Comparison of ENCODE assay signal across 8 cellular contexts in the genomic region with DNA sequence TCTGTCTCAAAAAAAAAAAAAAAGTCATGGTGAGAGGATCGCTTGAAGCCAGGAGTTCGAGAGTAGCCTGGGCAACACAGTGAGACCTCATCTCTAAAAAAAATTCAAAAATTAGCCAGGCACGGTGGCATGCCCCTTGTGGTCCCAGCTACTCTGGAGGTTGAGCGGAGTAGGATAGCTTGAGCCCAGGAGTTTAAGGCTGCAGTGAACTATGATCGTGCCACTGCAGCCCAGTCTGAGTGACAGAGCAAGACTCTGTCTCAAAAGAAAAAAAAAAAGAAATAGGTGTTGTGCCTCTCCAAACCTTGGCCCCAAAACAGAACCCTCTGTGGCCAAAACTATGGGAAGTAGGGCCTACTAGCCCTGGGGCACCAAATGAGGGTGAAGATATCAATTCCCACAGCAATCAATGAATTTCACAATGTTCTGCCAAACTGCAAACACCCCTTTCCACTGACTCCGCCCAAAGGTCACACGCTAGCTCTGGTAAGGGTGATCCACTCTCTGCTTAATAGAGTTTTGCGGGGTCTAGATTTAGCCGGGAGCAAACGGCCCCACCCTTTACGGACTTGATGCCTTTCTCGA. TPM values are rescaled to one million over a fixed set of nuclear protein-coding genes. Genes with fewer than 3 reads are reported as not detected.
DNase-seq lines count a peak whose midpoint lies in the region; ATAC-seq and TF ChIP-seq lines count a peak whose summit lies in the region.

No MANE protein-coding gene starts in this region.

- peak overlapping the region; percentile 67 for H3K27ac ChIP-seq in CD4-positive, CD25-positive, alpha-beta regulatory T cell (ENCODE audit: insufficient read depth, low read length, poor library complexity, severe bottlenecking)

- no peaks in the 10 kb centered on the region for H3K9me3 ChIP-seq in CD4-positive, CD25-positive, alpha-beta regulatory T cell (ENCODE audit: control insufficient read depth in 2 of 2, low read length in 2 of 2)
- no peaks in the 10 kb centered on the region for H3K9me3 ChIP-seq in NT2/D1 (ENCODE audit: insufficient read depth, low read length)

- H3K9ac ChIP-seq in NT2/D1 (ENCODE audit: insufficient read length, low read depth): peak overlapping the region; percentile 76

- no peak for DNase-seq in CD4-positive, CD25-positive, alpha-beta regulatory T cell
- no peak for DNase-seq in NT2/D1 (ENCODE audit: low read depth, low spot score)
- no peak for DNase-seq in effector memory CD8-positive, alpha-beta T cell
- DNase-seq in neural crest cell (ENCODE audit: low read depth, low spot score): no peak
- DNase-seq in pons (ENCODE audit: low spot score): no peak
- DNase-seq in NCI-H446 treated with DMSO at 0.1 percent for 48 hours (lab: John Stamatoyannopoulos, UW): no peak
- DNase-seq in NCI-H2081 treated with DMSO at 0.1 percent for 48 hours (lab: John Stamatoyannopoulos, UW): no peak
- no peak for DNase-seq in foreskin melanocyte

- no peaks in the 10 kb centered on the region for H3K36me3 Mint-ChIP-seq in CD4-positive, CD25-positive, alpha-beta regulatory T cell
- peaks cover 2% of the 10 kb centered on the region for H3K36me3 Mint-ChIP-seq in effector memory CD8-positive, alpha-beta T cell (ENCODE audit: insufficient read depth)
- H3K36me3 Mint-ChIP-seq in neural crest cell (ENCODE audit: low read depth): no peaks in the 10 kb centered on the region

- no peak for TF ChIP-seq CTCF in neural crest cell (conservative IDR thresholded peaks at IDR 0.05)

- peak overlapping the region; percentile 85 to 93 (median 92) for H3K27ac Mint-ChIP-seq in CD4-positive, CD25-positive, alpha-beta regulatory T cell
- H3K27ac Mint-ChIP-seq in effector memory CD8-positive, alpha-beta T cell: peak overlapping the region; percentile 62 to 83
- H3K27ac Mint-ChIP-seq in neural crest cell (ENCODE audit: unreplicated experiment): peak overlapping the region; percentile 86

- no peaks in the 10 kb centered on the region for H3K27me3 ChIP-seq in CD4-positive, CD25-positive, alpha-beta regulatory T cell (ENCODE audit: control insufficient read depth, insufficient read depth, low read length)
- no peaks in the 10 kb centered on the region for H3K27me3 ChIP-seq in NT2/D1 (ENCODE audit: insufficient read depth, insufficient read length)

- peak overlapping the region; percentile 77 for H3K4me3 ChIP-seq in CD4-positive, CD25-positive, alpha-beta regulatory T cell (ENCODE audit: low read depth, low read length)
- no peak overlapping the region for H3K4me3 ChIP-seq in NT2/D1 (ENCODE audit: insufficient read length, low read depth)

- peaks cover 22% of the 10 kb centered on the region for H3K4me1 ChIP-seq in CD4-positive, CD25-positive, alpha-beta regulatory T cell (ENCODE audit: control insufficient read depth, insufficient read depth, low read length, poor library complexity, severe bottlenecking)
- peaks cover 9% of the 10 kb centered on the region for H3K4me1 ChIP-seq in NT2/D1 (ENCODE audit: insufficient read depth, insufficient read length)

- peak overlapping the region; percentile 83 to 96 (median 90) for H3K4me3 Mint-ChIP-seq in CD4-positive, CD25-positive, alpha-beta regulatory T cell
- H3K4me3 Mint-ChIP-seq in effector memory CD8-positive, alpha-beta T cell: peak overlapping the region; percentile 80
- peak overlapping the region; percentile 80 for H3K4me3 Mint-ChIP-seq in neural crest cell

- no peaks in the 10 kb centered on the region for H3K9me3 Mint-ChIP-seq in CD4-positive, CD25-positive, alpha-beta regulatory T cell
- H3K9me3 Mint-ChIP-seq in effector memory CD8-positive, alpha-beta T cell: no peaks in the 10 kb centered on the region
- H3K9me3 Mint-ChIP-seq in neural crest cell: no peaks in the 10 kb centered on the region

- peaks cover 0 to 23% (median 3%) of the 10 kb centered on the region in 4 donors for H3K4me1 Mint-ChIP-seq in CD4-positive, CD25-positive, alpha-beta regulatory T cell
- H3K4me1 Mint-ChIP-seq in effector memory CD8-positive, alpha-beta T cell (ENCODE audit: low read depth in 2 of 2): peaks cover 4 to 5% of the 10 kb centered on the region in 2 donors
- peaks cover 23% of the 10 kb centered on the region for H3K4me1 Mint-ChIP-seq in neural crest cell

- peak; percentile 1 to 42 for ATAC-seq in CD4-positive, CD25-positive, alpha-beta regulatory T cell (ENCODE audit: low read depth in 2 of 2)
- peak; percentile 41 for ATAC-seq in effector memory CD8-positive, alpha-beta T cell (replicated peaks)

- no peaks in the 10 kb centered on the region for H3K36me3 ChIP-seq in CD4-positive, CD25-positive, alpha-beta regulatory T cell (ENCODE audit: control insufficient read depth, insufficient read depth, low read length)
- peaks cover 7% of the 10 kb centered on the region for H3K36me3 ChIP-seq in NT2/D1 (ENCODE audit: insufficient read depth, insufficient read length, low read length)

- H3K27me3 Mint-ChIP-seq in CD4-positive, CD25-positive, alpha-beta regulatory T cell: peaks cover 4% of the 10 kb centered on the region
- no peaks in the 10 kb centered on the region for H3K27me3 Mint-ChIP-seq in effector memory CD8-positive, alpha-beta T cell
- no peaks in the 10 kb centered on the region for H3K27me3 Mint-ChIP-seq in neural crest cell (ENCODE audit: low read depth)

RNA-seq across cellular contexts. Expression of a gene that starts 16.9 kb away (rescaled TPM):
- not detected for total RNA-seq in CD4-positive, CD25-positive, alpha-beta regulatory T cell
- under 1 TPM in 2 of 4 donors, not detected in 2; 0.25 to 0.65 TPM for polyA plus RNA-seq in CD4-positive, CD25-positive, alpha-beta regulatory T cell
- 1.0 and 1.1 TPM in 2 replicates for total RNA-seq in neural crest cell

RNA-seq across cellular contexts. Expression of a gene that starts 32.1 kb away (rescaled TPM):
- total RNA-seq in CD4-positive, CD25-positive, alpha-beta regulatory T cell: 2.2 TPM
- polyA plus RNA-seq in CD4-positive, CD25-positive, alpha-beta regulatory T cell: 1 to 10 TPM; 1.6 to 4.4 (median 2.9) TPM
- 0.49 TPM in 1 of 2 replicates, not detected in the other for total RNA-seq in neural crest cell

RNA-seq across cellular contexts. Expression of a gene that starts 33.8 kb away (rescaled TPM):
- 36.6 TPM for total RNA-seq in CD4-positive, CD25-positive, alpha-beta regulatory T cell
- polyA plus RNA-seq in CD4-positive, CD25-positive, alpha-beta regulatory T cell: 1 to 10 TPM; 1.7 to 2.7 (median 2.0) TPM
- 200 and 209 TPM in 2 replicates for total RNA-seq in neural crest cell
